In genomic region chr7:75878769-75879596, GRCh38 we compare ENCODE assay signal across 8 cellular contexts. TPM values are rescaled to one million over a fixed set of nuclear protein-coding genes. Genes with fewer than 3 reads are reported as not detected.
A peak's percentile ranks its signal among the peaks of the same experiment; 100 is the strongest.
DNase-seq lines count a peak whose midpoint lies in the region; ATAC-seq and TF ChIP-seq lines count a peak whose summit lies in the region.

Gene RHBDD2 (plus strand): TSS chr7:75879034. CDS start chr7:75879083, 49 bp downstream.

- H3K4me3 ChIP-seq in spleen = peak within 1 kb of the TSS; percentile 80 to 99 (median 93)

- TF ChIP-seq POLR2A in spleen (IDR thresholded peaks at IDR 0.05) = peak in 2 of 3 donors; percentile 78 to 92

- H3K27ac Mint-ChIP-seq in immature natural killer cell = peak within 1 kb of the TSS; percentile 92 to 97 (median 95)

- peaks cover 0 to 38% (median 28%) of the 10 kb centered on the region in 6 donors for H3K36me3 ChIP-seq in spleen

- H3K27me3 ChIP-seq in spleen (replicated peaks in 1 of 7) = no peaks in the 10 kb centered on the region

- H3K4me1 ChIP-seq in spleen = peaks cover 6 to 78% (median 39%) of the 10 kb centered on the region in 6 donors

- TF ChIP-seq CTCF in spleen (IDR thresholded peaks at IDR 0.05 in 8 of 11, conservative IDR thresholded peaks at IDR 0.05 in 3 of 11) = peak in 6 of 11 experiments; percentile 26 to 63 (median 48)

- peaks cover 22 to 31% of the 10 kb centered on the region in 2 donors for H3K4me1 Mint-ChIP-seq in immature natural killer cell

- peak within 1 kb of the TSS; percentile 96 to 99 (median 97) for H3K4me3 Mint-ChIP-seq in immature natural killer cell

- ATAC-seq in GM19025 (IDR thresholded peaks at IDR 0.05; ENCODE audit: low read depth, unreplicated experiment) = peak; percentile 99
- ATAC-seq in HG03342 (IDR thresholded peaks at IDR 0.05; ENCODE audit: unreplicated experiment) = peak; percentile 91

- peaks cover 0 to 8% (median 3%) of the 10 kb centered on the region in 3 donors for H3K36me3 Mint-ChIP-seq in immature natural killer cell

- intact Hi-C loops in spleen (cut with DNase I; ENCODE audit: low total_unique reads) = loop anchor here (10.0 kb wide), 1 partner anchor 116 kb away; the partner anchor contains the start of gene TMEM120A

- no peaks in the 10 kb centered on the region for H3K9me3 Mint-ChIP-seq in immature natural killer cell

- H3K9me3 ChIP-seq in spleen = no peaks in the 10 kb centered on the region

- H3K27ac ChIP-seq in caudate nucleus (ENCODE audit: low read depth, low read length) (peak within 1 kb of the TSS; percentile 99), spleen (peak within 1 kb of the TSS; percentile 68 to 92 (median 86))

- H3K27me3 Mint-ChIP-seq in immature natural killer cell (ENCODE audit: low read depth in 3 of 3) = peaks cover 0 to 4% (median 0%) of the 10 kb centered on the region in 3 donors

- DNase-seq in AG08396 (ENCODE audit: low spot score) = peak; percentile 99
- DNase-seq in NCI-H345 treated with DMSO at 0.1 percent for 48 hours (lab: John Stamatoyannopoulos, UW; ENCODE audit: unreplicated experiment) = peak; percentile 75
- peak; percentile 96 to 99 (median 97) for DNase-seq in activated CD4-positive, CD25-positive, alpha-beta regulatory T cell (lab: John Stamatoyannopoulos, UW)
- peak in 60 of 61 donors; percentile 63 to 98 (median 94) for DNase-seq in caudate nucleus (lab: John Stamatoyannopoulos, UW)
- DNase-seq in immature natural killer cell = peak; percentile 88 to 94 (median 91)
- DNase-seq in spleen = peak; percentile 98

- 1% methylated on average over 26 to 62 of the region's 64 CpGs for WGBS in spleen, 5 donors

RNA-seq across cellular contexts. Expression of gene RHBDD2, which starts in this region (rescaled TPM):
- polyA plus RNA-seq in immature natural killer cell (100 to 1,000 TPM in 2 of 3 donors, 10 to 100 TPM in 1; 79.5 to 161 (median 104) TPM), spleen (10 to 100 TPM; 30.5 to 48.1 (median 37.5) TPM)
- 10 to 100 TPM; 37.6 to 69.2 (median 54.9) TPM for total RNA-seq in spleen

Comparison
In these comparisons a context has a peak if more than half of its experiments do, and no peak if none do; other contexts are left out.
1. Peak in every context shown above with its lines: DNase-seq, ATAC-seq, H3K4me3 ChIP-seq and H3K27ac ChIP-seq.